1 cellular context compared by ENCODE assay signal in the genomic region with DNA sequence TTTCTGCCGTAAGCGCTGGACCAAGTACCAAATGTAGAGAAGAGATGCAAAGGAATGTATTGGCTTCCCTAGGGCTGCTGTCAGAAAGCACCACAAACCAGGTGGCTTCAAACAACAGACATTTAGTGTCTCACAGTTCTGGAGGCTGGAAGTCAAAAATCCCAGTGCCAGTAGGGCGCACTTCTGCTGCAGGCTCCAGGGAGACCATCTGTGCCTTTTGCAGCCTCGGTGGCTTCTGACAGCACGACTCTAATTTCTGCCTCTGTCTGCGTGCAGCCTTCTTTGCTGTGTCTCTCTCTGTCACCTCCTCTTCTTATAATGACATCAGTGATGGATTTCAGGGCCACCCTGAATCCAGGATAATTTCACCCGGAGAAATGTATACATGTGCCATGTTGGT.
TF ChIP-seq lines count a peak whose summit lies in the region.

No MANE protein-coding gene starts in this region.

TF ChIP-seq in GM12878, 131 proteins besides CTCF, POLR2A, EP300 and RAD21:
- no peak for TF ChIP-seq RELA (IDR thresholded peaks at IDR 0.05; ENCODE audit: borderline replicate concordance, partially characterized antibody)
- TF ChIP-seq SMC3 (IDR thresholded peaks at IDR 0.05; ENCODE audit: borderline replicate concordance, low read length): no peak
- no peak for TF ChIP-seq EGR1 (IDR thresholded peaks at IDR 0.05; ENCODE audit: borderline replicate concordance in 1 of 2, low read depth in 2 of 2, low read length in 2 of 2)
- no peak for TF ChIP-seq SP1 (IDR thresholded peaks at IDR 0.05; ENCODE audit: low read depth, low read length)
- no peak for TF ChIP-seq SPI1 (IDR thresholded peaks at IDR 0.05; ENCODE audit: borderline replicate concordance, insufficient read depth, low read depth, low read length)
- TF ChIP-seq TCF12 (IDR thresholded peaks at IDR 0.05; ENCODE audit: low read depth, low read length): no peak
- no peak for TF ChIP-seq KAT2A (conservative IDR thresholded peaks at IDR 0.05; ENCODE audit: control insufficient read depth, low read depth, low read length)
- TF ChIP-seq EZH2 (IDR thresholded peaks at IDR 0.05; ENCODE audit: borderline replicate concordance, control insufficient read depth, low read depth, low read length): no peak
- TF ChIP-seq IKZF2 (IDR thresholded peaks at IDR 0.05): no peak
- TF ChIP-seq NR2F1 (conservative IDR thresholded peaks at IDR 0.05): no peak
- TF ChIP-seq ZBED1 (IDR thresholded peaks at IDR 0.05; ENCODE audit: borderline replicate concordance): no peak
- no peak for TF ChIP-seq MYB (IDR thresholded peaks at IDR 0.05; ENCODE audit: borderline replicate concordance, low read depth, low read length)
- no peak for TF ChIP-seq JUND (IDR thresholded peaks at IDR 0.05; ENCODE audit: low read depth, low read length)
- no peak for TF ChIP-seq ZNF24 (IDR thresholded peaks at IDR 0.05)
- no peak for TF ChIP-seq CBX5 (IDR thresholded peaks at IDR 0.05; ENCODE audit: low read depth)
- TF ChIP-seq IRF4 (IDR thresholded peaks at IDR 0.05; ENCODE audit: low read depth, low read length): no peak
- TF ChIP-seq, protein P1, sequence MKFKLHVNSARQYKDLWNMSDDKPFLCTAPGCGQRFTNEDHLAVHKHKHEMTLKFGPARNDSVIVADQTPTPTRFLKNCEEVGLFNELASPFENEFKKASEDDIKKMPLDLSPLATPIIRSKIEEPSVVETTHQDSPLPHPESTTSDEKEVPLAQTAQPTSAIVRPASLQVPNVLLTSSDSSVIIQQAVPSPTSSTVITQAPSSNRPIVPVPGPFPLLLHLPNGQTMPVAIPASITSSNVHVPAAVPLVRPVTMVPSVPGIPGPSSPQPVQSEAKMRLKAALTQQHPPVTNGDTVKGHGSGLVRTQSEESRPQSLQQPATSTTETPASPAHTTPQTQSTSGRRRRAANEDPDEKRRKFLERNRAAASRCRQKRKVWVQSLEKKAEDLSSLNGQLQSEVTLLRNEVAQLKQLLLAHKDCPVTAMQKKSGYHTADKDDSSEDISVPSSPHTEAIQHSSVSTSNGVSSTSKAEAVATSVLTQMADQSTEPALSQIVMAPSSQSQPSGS (IDR thresholded peaks at IDR 0.05; ENCODE audit: low read length): no peak
- TF ChIP-seq, protein P2, sequence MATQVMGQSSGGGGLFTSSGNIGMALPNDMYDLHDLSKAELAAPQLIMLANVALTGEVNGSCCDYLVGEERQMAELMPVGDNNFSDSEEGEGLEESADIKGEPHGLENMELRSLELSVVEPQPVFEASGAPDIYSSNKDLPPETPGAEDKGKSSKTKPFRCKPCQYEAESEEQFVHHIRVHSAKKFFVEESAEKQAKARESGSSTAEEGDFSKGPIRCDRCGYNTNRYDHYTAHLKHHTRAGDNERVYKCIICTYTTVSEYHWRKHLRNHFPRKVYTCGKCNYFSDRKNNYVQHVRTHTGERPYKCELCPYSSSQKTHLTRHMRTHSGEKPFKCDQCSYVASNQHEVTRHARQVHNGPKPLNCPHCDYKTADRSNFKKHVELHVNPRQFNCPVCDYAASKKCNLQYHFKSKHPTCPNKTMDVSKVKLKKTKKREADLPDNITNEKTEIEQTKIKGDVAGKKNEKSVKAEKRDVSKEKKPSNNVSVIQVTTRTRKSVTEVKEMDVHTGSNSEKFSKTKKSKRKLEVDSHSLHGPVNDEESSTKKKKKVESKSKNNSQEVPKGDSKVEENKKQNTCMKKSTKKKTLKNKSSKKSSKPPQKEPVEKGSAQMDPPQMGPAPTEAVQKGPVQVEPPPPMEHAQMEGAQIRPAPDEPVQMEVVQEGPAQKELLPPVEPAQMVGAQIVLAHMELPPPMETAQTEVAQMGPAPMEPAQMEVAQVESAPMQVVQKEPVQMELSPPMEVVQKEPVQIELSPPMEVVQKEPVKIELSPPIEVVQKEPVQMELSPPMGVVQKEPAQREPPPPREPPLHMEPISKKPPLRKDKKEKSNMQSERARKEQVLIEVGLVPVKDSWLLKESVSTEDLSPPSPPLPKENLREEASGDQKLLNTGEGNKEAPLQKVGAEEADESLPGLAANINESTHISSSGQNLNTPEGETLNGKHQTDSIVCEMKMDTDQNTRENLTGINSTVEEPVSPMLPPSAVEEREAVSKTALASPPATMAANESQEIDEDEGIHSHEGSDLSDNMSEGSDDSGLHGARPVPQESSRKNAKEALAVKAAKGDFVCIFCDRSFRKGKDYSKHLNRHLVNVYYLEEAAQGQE (IDR thresholded peaks at IDR 0.05; ENCODE audit: low read depth, low read length): no peak
- TF ChIP-seq, protein P3, sequence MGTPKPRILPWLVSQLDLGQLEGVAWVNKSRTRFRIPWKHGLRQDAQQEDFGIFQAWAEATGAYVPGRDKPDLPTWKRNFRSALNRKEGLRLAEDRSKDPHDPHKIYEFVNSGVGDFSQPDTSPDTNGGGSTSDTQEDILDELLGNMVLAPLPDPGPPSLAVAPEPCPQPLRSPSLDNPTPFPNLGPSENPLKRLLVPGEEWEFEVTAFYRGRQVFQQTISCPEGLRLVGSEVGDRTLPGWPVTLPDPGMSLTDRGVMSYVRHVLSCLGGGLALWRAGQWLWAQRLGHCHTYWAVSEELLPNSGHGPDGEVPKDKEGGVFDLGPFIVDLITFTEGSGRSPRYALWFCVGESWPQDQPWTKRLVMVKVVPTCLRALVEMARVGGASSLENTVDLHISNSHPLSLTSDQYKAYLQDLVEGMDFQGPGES (IDR thresholded peaks at IDR 0.05): no peak
- TF ChIP-seq, protein P4, sequence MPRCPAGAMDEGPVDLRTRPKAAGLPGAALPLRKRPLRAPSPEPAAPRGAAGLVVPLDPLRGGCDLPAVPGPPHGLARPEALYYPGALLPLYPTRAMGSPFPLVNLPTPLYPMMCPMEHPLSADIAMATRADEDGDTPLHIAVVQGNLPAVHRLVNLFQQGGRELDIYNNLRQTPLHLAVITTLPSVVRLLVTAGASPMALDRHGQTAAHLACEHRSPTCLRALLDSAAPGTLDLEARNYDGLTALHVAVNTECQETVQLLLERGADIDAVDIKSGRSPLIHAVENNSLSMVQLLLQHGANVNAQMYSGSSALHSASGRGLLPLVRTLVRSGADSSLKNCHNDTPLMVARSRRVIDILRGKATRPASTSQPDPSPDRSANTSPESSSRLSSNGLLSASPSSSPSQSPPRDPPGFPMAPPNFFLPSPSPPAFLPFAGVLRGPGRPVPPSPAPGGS (IDR thresholded peaks at IDR 0.05; ENCODE audit: borderline replicate concordance, insufficient read depth, low read depth, low read length, poor library complexity, severe bottlenecking): no peak
TF ChIP-seq in GM12878: peak in this region for 0.
